Comparison of ENCODE assay signal across 15 cellular contexts in genomic region chr4:73451404-73451803, GRCh38. TPM values are rescaled to one million over a fixed set of nuclear protein-coding genes. Genes with fewer than 3 reads are reported as not detected.
DNase-seq lines count a peak whose midpoint lies in the region; ATAC-seq and TF ChIP-seq lines count a peak whose summit lies in the region.
"Had no signal": no experiment of that assay in that cellular context is flagged by ENCODE, and none has a peak within 500 bp of the region (broad histone marks: within the 10 kb centered on the region; RNA-seq: fewer than 3 reads in every experiment).

No MANE protein-coding gene starts in this region.

- H3K27ac ChIP-seq in H9 (ENCODE audit: insufficient read length, low read depth, low read length) (no peak overlapping the region), mesendoderm (ENCODE audit: low read depth, low read length) (no peak overlapping the region), ovary (no peak overlapping the region)
- H3K27ac ChIP-seq: cardiac muscle cell, esophagus muscularis mucosa, SJSA1 had no signal

- H3K56ac ChIP-seq in H9 (ENCODE audit: insufficient read length, low read depth, low read length) (no peak overlapping the region), mesendoderm (ENCODE audit: low read length) (no peak overlapping the region)

- in situ Hi-C loops in astrocyte of the spinal cord (cut with HindIII; ENCODE audit: low sequenced_read_pairs) = no loop called here

- H2BK120ac ChIP-seq in H9 (ENCODE audit: low read depth, low read length, poor library complexity, severe bottlenecking) (no peak overlapping the region), mesendoderm (ENCODE audit: low read depth, low read length) (no peak overlapping the region)

- H4K8ac ChIP-seq in H9 (replicated peaks; ENCODE audit: insufficient read length, low read depth, low read length) (no peak overlapping the region), mesendoderm (ENCODE audit: low read depth, low read length) (no peak overlapping the region)

- no peak for TF ChIP-seq CTCF in H9 (conservative IDR thresholded peaks at IDR 0.05)
- no peak for TF ChIP-seq CTCF in astrocyte of the spinal cord (IDR thresholded peaks at IDR 0.05; ENCODE audit: low read depth, low read length)
- TF ChIP-seq CTCF in ovary (IDR thresholded peaks at IDR 0.05) = no peak

- H3K27me3 ChIP-seq in H9 (ENCODE audit: insufficient read depth, low read length) = no peaks in the 10 kb centered on the region
- H3K27me3 ChIP-seq in mesendoderm (ENCODE audit: insufficient read depth, low read length, poor library complexity) = no peaks in the 10 kb centered on the region
- no peaks in the 10 kb centered on the region for H3K27me3 ChIP-seq in ovary
- H3K27me3 ChIP-seq: cardiac muscle cell, esophagus muscularis mucosa, SJSA1 had no signal

- H2BK12ac ChIP-seq in H9 (ENCODE audit: insufficient read length, low read depth, low read length) = no peak overlapping the region

- WGBS in H9 (ENCODE audit: extremely low coverage, insufficient read length, low lambda C conversion rate) = no CpG with 5 or more reads among the region's 3 CpGs
- WGBS in mesendoderm (ENCODE audit: extremely low coverage, insufficient coverage, low lambda C conversion rate) = no CpG with 5 or more reads among the region's 3 CpGs
- WGBS in ovary, 3 donors = 18 to 26% (median 22%) methylated on average over 3 of the region's 3 CpGs

- no peak overlapping the region for H3K4me2 ChIP-seq in H9 (ENCODE audit: insufficient read depth, insufficient read length, low read length)
- no peak overlapping the region for H3K4me2 ChIP-seq in mesendoderm (ENCODE audit: low read length)

- H3K36me3 ChIP-seq in mesendoderm (ENCODE audit: control insufficient read depth, insufficient read depth, low read length) (no peaks in the 10 kb centered on the region), ovary (no peaks in the 10 kb centered on the region)
- H3K36me3 ChIP-seq: cardiac muscle cell, esophagus muscularis mucosa, SJSA1 had no signal

- no peaks in the 10 kb centered on the region for H3K27me3 Mint-ChIP-seq in H9 (ENCODE audit: low read depth)

- DNase-seq in H9 (peak; percentile 38), NCI-H1930 (lab: John Stamatoyannopoulos, UW) (peak; percentile 39 to 49), astrocyte of the spinal cord (ENCODE audit: low read depth, low spot score) (peak; percentile 93), mesendoderm (peak; percentile 90), ovary (no peak)
- DNase-seq: activated CD4-positive, CD25-positive, alpha-beta regulatory T cell treated with anti-CD3 and anti-CD28 coated beads, Interleukin-2, amount 50 U/mL, for 72 hours had no signal

- TF ChIP-seq POLR2A in ovary (IDR thresholded peaks at IDR 0.05) = no peak

- peaks cover 15% of the 10 kb centered on the region; the same call in 1 of the 2 replicates for H3K4me1 ChIP-seq in H9 (ENCODE audit: insufficient read depth, low read length)
- peaks cover 7% of the 10 kb centered on the region for H3K4me1 ChIP-seq in mesendoderm (ENCODE audit: control insufficient read depth, low read depth, low read length)
- H3K4me1 ChIP-seq in ovary (ENCODE audit: insufficient read depth) = peaks cover 8% of the 10 kb centered on the region
- H3K4me1 ChIP-seq: esophagus muscularis mucosa had no signal

- H3K9ac ChIP-seq in H9 (ENCODE audit: extremely low read depth, insufficient read length, low read length) (no peak overlapping the region), mesendoderm (ENCODE audit: low read length) (no peak overlapping the region)

- H3K4ac ChIP-seq in H9 (ENCODE audit: low read depth, low read length) = no peak overlapping the region
- no peak overlapping the region for H3K4ac ChIP-seq in mesendoderm (ENCODE audit: low read depth, low read length)

- no peak overlapping the region for H2AFZ ChIP-seq in H9 (ENCODE audit: low read length)

- H3K23me2 ChIP-seq in H9 (ENCODE audit: insufficient read length, low read depth, low read length, poor library complexity, severe bottlenecking) = peaks cover 3% of the 10 kb centered on the region

- H3K4me3 ChIP-seq in astrocyte of the spinal cord (ENCODE audit: low read depth, low read length) (no peak overlapping the region), mesendoderm (ENCODE audit: low read length) (no peak overlapping the region), ovary (no peak overlapping the region)
- H3K4me3 ChIP-seq: cardiac muscle cell, esophagus muscularis mucosa, SJSA1 had no signal

- no peak for TF ChIP-seq EP300 in ovary (IDR thresholded peaks at IDR 0.05)

- H2BK5ac ChIP-seq in H9 (ENCODE audit: insufficient read length, low read length) = no peak overlapping the region
- no peak overlapping the region for H2BK5ac ChIP-seq in mesendoderm (ENCODE audit: low read length)

- H4K20me1 ChIP-seq in H9 (ENCODE audit: control insufficient read depth, insufficient read depth, insufficient read length) = no peaks in the 10 kb centered on the region

- no peak for ATAC-seq in GM18867 (IDR thresholded peaks at IDR 0.05; ENCODE audit: unreplicated experiment)
- no peak for ATAC-seq in HG02642 (IDR thresholded peaks at IDR 0.05; ENCODE audit: poor library complexity, unreplicated experiment)
- no peak for ATAC-seq in HG02884 (IDR thresholded peaks at IDR 0.05; ENCODE audit: unreplicated experiment)
- ATAC-seq: stimulated activated effector memory CD8-positive, alpha-beta T cell treated with anti-CD3 and anti-CD28 coated beads, Interleukin-12 subunit alpha, Interleukin-12 subunit beta, amount 100 ng/mL, for 72 hours had no signal

- H3K4me3 Mint-ChIP-seq in H9 = peak overlapping the region in 1 of 2 experiments; percentile 20; a peak in 1 of 5 replicates
- H3K4me3 Mint-ChIP-seq: neural crest cell; stimulated activated effector memory CD8-positive, alpha-beta T cell treated with anti-CD3 and anti-CD28 coated beads, Interleukin-12 subunit alpha, Interleukin-12 subunit beta, amount 100 ng/mL, for 72 hours had no signal

- intact Hi-C loops in ovary (cut with DNase I) = no loop called here

- no peaks in the 10 kb centered on the region for H3K79me1 ChIP-seq in H9 (ENCODE audit: insufficient read depth, low read depth, low read length, poor library complexity, severe bottlenecking)
- H3K79me1 ChIP-seq in mesendoderm (ENCODE audit: low read length) = no peaks in the 10 kb centered on the region

- H3T11ph ChIP-seq in H9 (ENCODE audit: low read length) = no peak overlapping the region

- H2AK5ac ChIP-seq in H9 (ENCODE audit: insufficient read length, low read length) = no peak overlapping the region
- no peak overlapping the region for H2AK5ac ChIP-seq in mesendoderm (ENCODE audit: low read length)

- no peak overlapping the region; a peak in 1 of 7 replicates for H3K27ac Mint-ChIP-seq in H9
- H3K27ac Mint-ChIP-seq: stimulated activated effector memory CD8-positive, alpha-beta T cell treated with anti-CD3 and anti-CD28 coated beads, Interleukin-12 subunit alpha, Interleukin-12 subunit beta, amount 100 ng/mL, for 72 hours had no signal

- no peak overlapping the region for H2BK20ac ChIP-seq in H9 (ENCODE audit: low read depth, low read length, poor library complexity, severe bottlenecking)

- H3K9me3 ChIP-seq in H9 (ENCODE audit: control insufficient read depth, low read depth, low read length) = no peaks in the 10 kb centered on the region
- H3K9me3 ChIP-seq in ovary = no peaks in the 10 kb centered on the region
- H3K9me3 ChIP-seq: esophagus muscularis mucosa, SJSA1 had no signal

- no peak overlapping the region for H3K18ac ChIP-seq in H9 (ENCODE audit: insufficient read length, low read depth, low read length)
- no peak overlapping the region for H3K18ac ChIP-seq in mesendoderm (ENCODE audit: low read length)

- H3K23ac ChIP-seq in H9 (ENCODE audit: insufficient read length, low read depth, low read length) (no peak overlapping the region), mesendoderm (ENCODE audit: low read length) (no peak overlapping the region)

- H3K14ac ChIP-seq in H9 (ENCODE audit: insufficient read depth, low read length) = no peak overlapping the region

- H3K79me2 ChIP-seq in H9 (ENCODE audit: insufficient read depth, low read length) (no peaks in the 10 kb centered on the region), mesendoderm (ENCODE audit: control insufficient read depth, insufficient read depth, low read length) (no peaks in the 10 kb centered on the region)

- no peak overlapping the region for H2BK15ac ChIP-seq in H9 (ENCODE audit: low read depth, low read length)
- H2BK15ac ChIP-seq in mesendoderm (replicated peaks; ENCODE audit: low read depth) = no peak overlapping the region

- H3K36me3 Mint-ChIP-seq in H9 (ENCODE audit: insufficient read depth in 1 of 3, low read depth in 3 of 3) = peaks cover 3% of the 10 kb centered on the region in 3 experiments; a peak in 5 of 7 replicates
- H3K36me3 Mint-ChIP-seq: stimulated activated effector memory CD8-positive, alpha-beta T cell treated with anti-CD3 and anti-CD28 coated beads, Interleukin-12 subunit alpha, Interleukin-12 subunit beta, amount 100 ng/mL, for 72 hours had no signal

- H3K4me1 Mint-ChIP-seq in H9 = peaks cover 50 to 54% of the 10 kb centered on the region in 2 experiments
- H3K4me1 Mint-ChIP-seq: stimulated activated effector memory CD8-positive, alpha-beta T cell treated with anti-CD3 and anti-CD28 coated beads, Interleukin-12 subunit alpha, Interleukin-12 subunit beta, amount 100 ng/mL, for 72 hours had no signal

- H4K5ac ChIP-seq in H9 (ENCODE audit: insufficient read length, low read depth, low read length) (no peak overlapping the region), mesendoderm (ENCODE audit: low read length) (no peak overlapping the region)

- no peaks in the 10 kb centered on the region; a peak in 1 of 5 replicates for H3K9me3 Mint-ChIP-seq in H9
- H3K9me3 Mint-ChIP-seq: neural crest cell; stimulated activated effector memory CD8-positive, alpha-beta T cell treated with anti-CD3 and anti-CD28 coated beads, Interleukin-12 subunit alpha, Interleukin-12 subunit beta, amount 100 ng/mL, for 72 hours had no signal

- no peak overlapping the region for H4K91ac ChIP-seq in H9 (ENCODE audit: insufficient read length, low read depth, low read length)

RNA-seq across cellular contexts. Expression of gene AFP, which starts 15.4 kb away (rescaled TPM):
- total RNA-seq in H9 (2021) (4.8 and 4.9 TPM in 2 replicates), ovary (1 to 10 TPM in 1 of 7 donors, under 1 TPM in 2, not detected in 4; 0.32 to 2.8 (median 0.62) TPM)
- polyA plus RNA-seq in mesendoderm (2013, experiment 1 of 2) = 9.5 TPM
- polyA plus RNA-seq in mesendoderm (2013, experiment 2 of 2) = 10.3 TPM
- under 1 TPM in 1 of 2 donors, not detected in 1; 0.17 TPM for polyA plus RNA-seq in ovary
- total RNA-seq: esophagus muscularis mucosa, kidney epithelial cell, neural crest cell had no signal

RNA-seq across cellular contexts. Expression of gene AFM, which starts 30.1 kb away (rescaled TPM):
- total RNA-seq in H9 (2021) (not detected in 2 replicates), ovary (under 1 TPM in 1 of 7 donors, not detected in 6; 0.15 TPM)
- polyA plus RNA-seq in mesendoderm (2013, experiment 1 of 2) = not detected
- polyA plus RNA-seq in mesendoderm (2013, experiment 2 of 2) = not detected
- not detected for polyA plus RNA-seq in ovary
- total RNA-seq: cardiac muscle cell, esophagus muscularis mucosa, kidney epithelial cell, neural crest cell, SJSA1 had no signal

RNA-seq across cellular contexts. Expression of gene ALB, which starts 47.3 kb away (rescaled TPM):
- total RNA-seq in H9 (2021) (0.29 TPM in 1 of 2 replicates, not detected in the other), ovary (10 to 100 TPM in 2 of 7 donors, 1 to 10 TPM in 3, under 1 TPM in 1, not detected in 1; 0.46 to 55.0 (median 4.6) TPM)
- 0.56 TPM for polyA plus RNA-seq in mesendoderm (2013, experiment 1 of 2)
- 0.53 TPM for polyA plus RNA-seq in mesendoderm (2013, experiment 2 of 2)
- under 1 TPM; 0.18 to 0.20 TPM for polyA plus RNA-seq in ovary
- total RNA-seq: kidney epithelial cell, SJSA1 had no signal

Comparison
In these comparisons a context has a peak if more than half of its experiments do, and no peak if none do; other contexts are left out.
1. DNase-seq: peak in H9 (single experiment), NCI-H1930 (2 of 2), astrocyte of the spinal cord (single experiment) and mesendoderm (single experiment); none in ovary (0 of 5).